ENCODE assay signal across 1 cellular context in the genomic region with DNA sequence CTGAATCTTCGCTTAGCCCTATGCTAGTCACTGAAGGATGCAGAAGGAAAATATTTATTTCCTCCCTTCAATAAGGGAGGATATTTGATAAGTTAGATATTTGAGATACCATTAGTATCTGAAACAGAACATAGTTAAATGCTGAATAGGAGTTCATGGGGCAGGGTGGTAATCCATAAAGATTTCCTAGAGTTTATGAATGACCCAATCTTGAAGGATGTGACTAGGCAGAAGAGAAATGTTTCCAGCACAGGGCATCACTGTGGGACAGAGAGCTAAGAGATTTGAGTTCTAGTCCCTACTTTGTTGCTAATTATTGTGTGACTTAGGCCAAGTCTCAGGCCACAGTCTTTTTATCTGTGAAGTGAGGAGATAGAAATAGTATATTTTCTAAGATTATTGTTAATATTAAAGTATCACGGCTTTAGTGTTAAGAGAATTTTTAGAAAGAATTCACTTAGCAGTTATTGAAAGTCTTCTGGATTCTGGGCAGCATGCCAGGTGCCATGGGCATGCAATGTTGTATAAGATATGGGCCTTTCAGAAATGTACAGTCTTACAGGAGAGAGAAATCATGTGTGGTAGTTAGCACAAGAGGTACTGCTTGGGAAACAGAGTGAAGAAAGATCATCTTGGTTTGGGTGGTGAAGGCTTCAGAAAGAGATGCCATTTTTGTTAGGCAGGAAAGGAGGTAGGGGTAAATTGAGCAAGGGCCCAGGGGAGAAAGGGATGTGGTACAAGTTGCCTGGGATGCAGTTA.
TF ChIP-seq lines count a peak whose summit lies in the region.

No MANE protein-coding gene starts in this region.

TF ChIP-seq in H1, 55 proteins besides CTCF, POLR2A, EP300 and RAD21:
- TF ChIP-seq CBX5 (IDR thresholded peaks at IDR 0.05; ENCODE audit: low read depth, low read length): no peak
- TF ChIP-seq CREB1 (IDR thresholded peaks at IDR 0.05): no peak
- TF ChIP-seq ZNF274 (IDR thresholded peaks at IDR 0.05; ENCODE audit: borderline replicate concordance, extremely low read depth, low read length): no peak
- TF ChIP-seq POLR2AphosphoS5 (IDR thresholded peaks at IDR 0.05; ENCODE audit: low read depth, low read length): no peak
- TF ChIP-seq POU5F1 (IDR thresholded peaks at IDR 0.05; ENCODE audit: low read depth, low read length): no peak
- TF ChIP-seq FOSL1 (IDR thresholded peaks at IDR 0.05; ENCODE audit: insufficient read depth, low read depth, low read length): no peak
- TF ChIP-seq CBX8 (IDR thresholded peaks at IDR 0.05; ENCODE audit: borderline replicate concordance, low read depth, low read length): no peak
- TF ChIP-seq RFX5 (IDR thresholded peaks at IDR 0.05; ENCODE audit: borderline replicate concordance, low read depth, low read length): no peak
- TF ChIP-seq SUZ12 (IDR thresholded peaks at IDR 0.05; ENCODE audit: low read length): no peak
- no peak for TF ChIP-seq SIRT6 (IDR thresholded peaks at IDR 0.05; ENCODE audit: low read length)
- TF ChIP-seq GTF2F1 (IDR thresholded peaks at IDR 0.05; ENCODE audit: borderline replicate concordance, low read depth, low read length): no peak
- TF ChIP-seq, protein P1, sequence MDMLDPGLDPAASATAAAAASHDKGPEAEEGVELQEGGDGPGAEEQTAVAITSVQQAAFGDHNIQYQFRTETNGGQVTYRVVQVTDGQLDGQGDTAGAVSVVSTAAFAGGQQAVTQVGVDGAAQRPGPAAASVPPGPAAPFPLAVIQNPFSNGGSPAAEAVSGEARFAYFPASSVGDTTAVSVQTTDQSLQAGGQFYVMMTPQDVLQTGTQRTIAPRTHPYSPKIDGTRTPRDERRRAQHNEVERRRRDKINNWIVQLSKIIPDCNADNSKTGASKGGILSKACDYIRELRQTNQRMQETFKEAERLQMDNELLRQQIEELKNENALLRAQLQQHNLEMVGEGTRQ (IDR thresholded peaks at IDR 0.05; ENCODE audit: low read length): no peak
- TF ChIP-seq SIN3A (conservative IDR thresholded peaks at IDR 0.05 in 1 of 2, IDR thresholded peaks at IDR 0.05 in 1 of 2; ENCODE audit: low read depth in 1 of 2, low read length in 2 of 2): no peak
- no peak for TF ChIP-seq SP4 (IDR thresholded peaks at IDR 0.05; ENCODE audit: low read length)
